ENCODE assay signal across 7 cellular contexts in genomic region chr11:130636672-130637463, GRCh38.
DNase-seq lines count a peak whose midpoint lies in the region; ATAC-seq lines count a peak whose summit lies in the region.

No MANE protein-coding gene starts in this region.

- ATAC-seq in GM19452 (IDR thresholded peaks at IDR 0.05; ENCODE audit: unreplicated experiment) (peak; percentile 78), HG03442 (IDR thresholded peaks at IDR 0.05; ENCODE audit: unreplicated experiment) (peak; percentile 62), HG03108 (IDR thresholded peaks at IDR 0.05; ENCODE audit: unreplicated experiment) (no peak), GM18861 (IDR thresholded peaks at IDR 0.05; ENCODE audit: unreplicated experiment) (no peak)

- no peak overlapping the region for H3K4me3 ChIP-seq in skeletal muscle cell (ENCODE audit: low read depth, low read length)

- DNase-seq in astrocyte of the hippocampus (ENCODE audit: low read depth, low spot score), result peak; percentile 85
- DNase-seq in skeletal muscle cell (ENCODE audit: low read depth), result peak; percentile 54
- no peak for DNase-seq in NCI-H187 treated with DMSO at 0.1 percent for 48 hours (lab: John Stamatoyannopoulos, UW)

Comparison
In these comparisons a context has a peak if more than half of its experiments do, and no peak if none do; other contexts are left out.
1. ATAC-seq: peak in GM19452 (single experiment) and HG03442 (single experiment); none in HG03108 (single experiment) and GM18861 (single experiment).